In genomic region chr21:23245231-23245630, GRCh38 we compare ENCODE assay signal across 30 cellular contexts.
"Had no signal": no experiment of that assay in that cellular context is flagged by ENCODE, and none has a peak within 500 bp of the region (broad histone marks: within the 10 kb centered on the region; RNA-seq: fewer than 3 reads in every experiment).

No MANE protein-coding gene starts in this region.

- H3K27ac ChIP-seq: PC-9, RWPE1, SJCRH30, SK-N-MC had no signal

- H3K9me3 ChIP-seq: MG63, SJCRH30 had no signal

- H3K36me3 ChIP-seq: MG63, SJCRH30 had no signal

- H3K4me3 ChIP-seq: MG63, PC-9, SJCRH30, SK-N-MC had no signal

- FAIRE-seq: RCC 7860 had no signal

- H2AFZ ChIP-seq: PC-9 had no signal

- ATAC-seq: Panc1, Right ventricle myocardium inferior, SK-N-SH treated with all-trans-retinoic acid at 6 μM for 48 hours, T-cell had no signal

- DNase-seq: Kasumi-1, MG63, MV-4-11, NCI-H1092, NCI-H1105, NCI-H1417 treated with DMSO at 0.1 percent for 48 hours, NCI-H1436 treated with DMSO at 0.1 percent for 48 hours, NCI-H1694 treated with DMSO at 0.1 percent for 48 hours, NCI-H187 treated with DMSO at 0.1 percent for 48 hours, NCI-H2029, NCI-H2081, NCI-H2171 treated with DMSO at 0.1 percent for 48 hours, NCI-H2227 treated with DMSO at 0.1 percent for 48 hours, NCI-H345, NCI-H446, NCI-H510A treated with DMSO at 0.1 percent for 48 hours, NCI-H524 treated with DMSO at 0.1 percent for 48 hours, NCI-H526 treated with DMSO at 0.1 percent for 48 hours, NCI-H774, PC-9, SHP77, SIG-M5, SJCRH30, T-cell had no signal

- H3K27me3 ChIP-seq: MG63, SJCRH30 had no signal

- H3K4me2 ChIP-seq: PC-9 had no signal

- H3K4me1 ChIP-seq: SJCRH30 had no signal
